Comparison of ENCODE assay signal across 17 cellular contexts in genomic region chr2:133531382-133531781, GRCh38. TPM values are rescaled to one million over a fixed set of nuclear protein-coding genes. Genes with fewer than 3 reads are reported as not detected.
DNase-seq lines count a peak whose midpoint lies in the region; ATAC-seq, FAIRE-seq and TF ChIP-seq lines count a peak whose summit lies in the region.
"Had no signal": no experiment of that assay in that cellular context is flagged by ENCODE, and none has a peak within 500 bp of the region (broad histone marks: within the 10 kb centered on the region; RNA-seq: fewer than 3 reads in every experiment).

No MANE protein-coding gene starts in this region.

- H3K27me3 ChIP-seq in GM12878 (replicated peaks in 1 of 2; ENCODE audit: control insufficient read depth in 2 of 2, insufficient read depth in 2 of 2, low read length in 1 of 2), result no peaks in the 10 kb centered on the region
- H3K27me3 ChIP-seq in mesenchymal stem cell (ENCODE audit: control insufficient read depth in 1 of 2, insufficient read depth in 1 of 2, low read length in 2 of 2), result no peaks in the 10 kb centered on the region
- H3K27me3 ChIP-seq: BLaER1 had no signal

- intact Hi-C loops in GM12878 (cut with micrococcal nuclease; ENCODE audit: unreplicated experiment), result no loop called here

- in situ Hi-C loops in GM12878 (cut with MboI), result no loop called here
- in situ Hi-C loops in ACHN (cut with HindIII; ENCODE audit: low pct_ligation_motif_present, low pct_unique_long_range_greater_than_20kb, low sequenced_read_pairs), result no loop called here

- CTCF ChIA-PET in GM12878 (lab: Yijun Ruan, JAX), result interaction anchor here (1.0 to 4.6 kb wide), 2 partner anchors 12 to 30 kb away, joined by 3 to 29 read pairs; no protein-coding TSS in a partner anchor

- H3K36me3 ChIP-seq in GM12878 (ENCODE audit: control insufficient read depth in 2 of 2, insufficient read depth in 2 of 2, low read length in 1 of 2) (no peaks in the 10 kb centered on the region), mesenchymal stem cell (ENCODE audit: control insufficient read depth in 1 of 2, insufficient read depth in 2 of 2, low read depth in 1 of 2, low read length in 2 of 2) (no peaks in the 10 kb centered on the region)
- H3K36me3 ChIP-seq: BLaER1 had no signal

- RAD21 ChIA-PET in GM12878 (lab: Charles Lee; ENCODE audit: unreplicated experiment), result interaction anchor here (1.0 kb wide), 1 partner anchor 32 kb away, joined by 3 read pairs; no protein-coding TSS in a partner anchor

- H3K9ac ChIP-seq in GM12878 (ENCODE audit: control insufficient read depth, insufficient read depth, low read length) (no peak overlapping the region), mesenchymal stem cell (ENCODE audit: low read length) (no peak overlapping the region)
- H3K9ac ChIP-seq: BLaER1 had no signal

- SMC1A ChIA-PET in GM12878 (lab: Charles Lee; ENCODE audit: uncharacterized antibody, unreplicated experiment), result interaction anchor here (0.9 to 3.6 kb wide), 4 partner anchors 9 to 33 kb away, joined by 3 to 12 read pairs (median 4); no protein-coding TSS in a partner anchor

- no peak for TF ChIP-seq POLR2A in GM12878 (IDR thresholded peaks at IDR 0.05; ENCODE audit: low read depth, low read length)

- WGBS in GM12878 (ENCODE audit: insufficient coverage, insufficient replicate concordance, low lambda C conversion rate, missing lambda C conversion rate), result 18% methylated on average over 2 of the region's 2 CpGs
- WGBS in mesenchymal stem cell, result 88% methylated on average over 2 of the region's 2 CpGs

- H2BK120ac ChIP-seq in mesenchymal stem cell (ENCODE audit: low read depth, low read length), result no peak overlapping the region

- H3K9me3 ChIP-seq in GM12878 (replicated peaks; ENCODE audit: control insufficient read depth, insufficient read depth, low read length) (no peaks in the 10 kb centered on the region), mesenchymal stem cell (ENCODE audit: control insufficient read depth, low read length) (no peaks in the 10 kb centered on the region)
- H3K9me3 ChIP-seq: BLaER1 had no signal

- no peak for DNase-seq in GM12878 (ENCODE audit: low read depth, low spot score)
- no peak for DNase-seq in mesenchymal stem cell
- no peak for DNase-seq in ACHN
- DNase-seq: CD4-positive, alpha-beta memory T cell; DMS153; DMS79; GDM1; HCEC 1CT; KG1 had no signal

- H2AFZ ChIP-seq in GM12878 (ENCODE audit: control insufficient read depth, low read depth, low read length) (no peak overlapping the region), mesenchymal stem cell (ENCODE audit: low read depth, low read length) (no peak overlapping the region)
- H2AFZ ChIP-seq: GM23338 had no signal

- no peak overlapping the region for H2BK12ac ChIP-seq in mesenchymal stem cell (ENCODE audit: low read length in 2 of 2)

- H4K8ac ChIP-seq in mesenchymal stem cell (ENCODE audit: low read length), result no peak overlapping the region

- no TSS peak for BruUV-seq in GM12878 (replicated peaks; lab: Mats Ljungman, UMichigan)

- peak; percentile 65 for ATAC-seq in GM18867 (IDR thresholded peaks at IDR 0.05; ENCODE audit: unreplicated experiment)
- ATAC-seq in HG03175 (IDR thresholded peaks at IDR 0.05; ENCODE audit: unreplicated experiment), result peak; percentile 69
- peak; percentile 60 for ATAC-seq in GM12878
- ATAC-seq in GM19452 (IDR thresholded peaks at IDR 0.05; ENCODE audit: unreplicated experiment), result no peak
- ATAC-seq in HG03442 (IDR thresholded peaks at IDR 0.05; ENCODE audit: unreplicated experiment), result no peak
- ATAC-seq: GM23338 had no signal

- no peak for FAIRE-seq in GM12878 (lab: Jason Lieb, UNC)
- FAIRE-seq: H54 had no signal

- no peaks in the 10 kb centered on the region for H3K79me2 ChIP-seq in GM12878 (ENCODE audit: control insufficient read depth, insufficient read depth, low read length)

- no peak for TF ChIP-seq EP300 in GM12878 (IDR thresholded peaks at IDR 0.05; ENCODE audit: borderline replicate concordance in 1 of 2, control insufficient read depth in 1 of 2, low read depth in 2 of 2, low read length in 2 of 2)

- no peak overlapping the region for H3K4me3 ChIP-seq in GM12878
- H3K4me3 ChIP-seq in mesenchymal stem cell (ENCODE audit: insufficient read depth in 1 of 2, low read depth in 1 of 2, low read length in 2 of 2), result no peak overlapping the region
- H3K4me3 ChIP-seq: BLaER1, GM23338 had no signal

- no peak overlapping the region for H3K4ac ChIP-seq in mesenchymal stem cell (ENCODE audit: low read depth in 1 of 2, low read length in 2 of 2)

- H4K91ac ChIP-seq in mesenchymal stem cell (ENCODE audit: low read length), result no peak overlapping the region

- H3K18ac ChIP-seq in mesenchymal stem cell (ENCODE audit: low read depth in 1 of 2, low read length in 2 of 2), result no peak overlapping the region

- no peak overlapping the region for H2BK15ac ChIP-seq in mesenchymal stem cell (ENCODE audit: low read depth, poor library complexity, severe bottlenecking)

- no peak for TF ChIP-seq CTCF in GM12878 (IDR thresholded peaks at IDR 0.05 in 2 of 3, conservative IDR thresholded peaks at IDR 0.05 in 1 of 3; ENCODE audit: control insufficient read depth in 2 of 3, extremely low read depth in 1 of 3, insufficient read depth in 1 of 3, low read depth in 3 of 3, low read length in 3 of 3)

- H3K79me1 ChIP-seq in mesenchymal stem cell (replicated peaks; ENCODE audit: low read length, poor library complexity, severe bottlenecking), result no peaks in the 10 kb centered on the region

- H3K23ac ChIP-seq in mesenchymal stem cell (ENCODE audit: low read length in 2 of 2), result no peak overlapping the region

- no peak overlapping the region for H3K14ac ChIP-seq in mesenchymal stem cell (ENCODE audit: low read length in 2 of 2)

- no peak overlapping the region for H2BK5ac ChIP-seq in mesenchymal stem cell (ENCODE audit: low read depth, low read length, poor library complexity, severe bottlenecking)

- POLR2A ChIA-PET in GM12878 (lab: Charles Lee), result no interaction called here

- no peaks in the 10 kb centered on the region for H4K20me1 ChIP-seq in GM12878 (ENCODE audit: control insufficient read depth, insufficient read depth)
- H4K20me1 ChIP-seq: BLaER1 had no signal

- TF ChIP-seq RAD21 in GM12878 (IDR thresholded peaks at IDR 0.05; ENCODE audit: insufficient read depth, low read depth, low read length), result no peak

- no peak overlapping the region for H3K4me2 ChIP-seq in GM12878 (ENCODE audit: control insufficient read depth, insufficient read depth)
- no peak overlapping the region for H3K4me2 ChIP-seq in mesenchymal stem cell (ENCODE audit: low read length, poor library complexity, severe bottlenecking)
- H3K4me2 ChIP-seq: BLaER1, GM23338 had no signal

- H3K4me1 ChIP-seq in GM12878 (ENCODE audit: control insufficient read depth, insufficient read depth, low read length), result no peaks in the 10 kb centered on the region
- no peaks in the 10 kb centered on the region for H3K4me1 ChIP-seq in mesenchymal stem cell (ENCODE audit: control insufficient read depth, insufficient read depth, low read depth, low read length)
- H3K4me1 ChIP-seq: BLaER1 had no signal

- no peak overlapping the region for H2AK5ac ChIP-seq in mesenchymal stem cell (ENCODE audit: low read length, severe bottlenecking)

- H3K27ac ChIP-seq in GM12878 (ENCODE audit: control insufficient read depth, insufficient read depth) (no peak overlapping the region), mesenchymal stem cell (ENCODE audit: low read length, poor library complexity, severe bottlenecking) (no peak overlapping the region)
- H3K27ac ChIP-seq: BLaER1 had no signal

TF ChIP-seq in GM12878, 131 proteins besides CTCF, POLR2A, EP300 and RAD21 (continues in another document):
- TF ChIP-seq CHD4 (IDR thresholded peaks at IDR 0.05), result no peak
- TF ChIP-seq PML (IDR thresholded peaks at IDR 0.05; ENCODE audit: low read length), result no peak
- no peak for TF ChIP-seq POLR2AphosphoS2 (IDR thresholded peaks at IDR 0.05; ENCODE audit: low read depth, low read length)
- no peak for TF ChIP-seq USF1 (IDR thresholded peaks at IDR 0.05; ENCODE audit: borderline replicate concordance, extremely low read length, insufficient read depth, low read depth, low read length)
- no peak for TF ChIP-seq NFYA (IDR thresholded peaks at IDR 0.05; ENCODE audit: borderline replicate concordance, low read depth, low read length)
- no peak for TF ChIP-seq SREBF1 (IDR thresholded peaks at IDR 0.05; ENCODE audit: low read length)
- no peak for TF ChIP-seq NFXL1 (IDR thresholded peaks at IDR 0.05; ENCODE audit: borderline replicate concordance)
- TF ChIP-seq ZNF622 (IDR thresholded peaks at IDR 0.05), result no peak

RNA-seq across cellular contexts. Expression of gene NCKAP5, which starts 36.9 kb away (rescaled TPM):
- total RNA-seq in GM12878 (2013; cell fraction: nucleolus; rRNA removed), result 0.29 and 0.39 TPM in 2 replicates
- 0.06 and 0.16 TPM in 2 replicates for total RNA-seq in GM12878 (2014; rRNA removed)
- total RNA-seq in GM12878 (2014; rRNA removed; fragmentation: Illumina TruSeq; extraction: Trizol), result 0.14 and 0.36 TPM in 2 replicates
- 0.35 and 0.44 TPM in 2 replicates for total RNA-seq in GM12878 (2021)
- polyA plus RNA-seq in GM12878 (2011; ENCODE audit: low read depth), result not detected
- 0.37 and 0.73 TPM in 2 replicates for polyA plus RNA-seq in GM12878 (2011; rRNA removed)
- polyA plus RNA-seq in GM12878 (2011; cell fraction: cytosol; rRNA removed), result 0.30 and 0.31 TPM in 2 replicates
- polyA plus RNA-seq in GM12878 (2011; cell fraction: nucleus; rRNA removed), result 0.41 and 0.46 TPM in 2 replicates
- polyA plus RNA-seq in GM12878 (2012), result 0.04 and 0.27 TPM in 2 replicates
- 0.15 and 0.17 TPM in 2 replicates for polyA plus RNA-seq in GM12878 (2014; fragmentation: Illumina TruSeq; extraction: Trizol)
- under 1 TPM; 0.06 to 0.09 TPM for polyA plus RNA-seq in GM12878 (2014; fragmentation: Nextera tagmentation; extraction: Ambion mirVana)
- 0.04 and 0.08 TPM in 2 replicates for polyA plus RNA-seq in GM12878 (2014; rRNA removed)
- polyA plus RNA-seq in GM12878 (2016; fragmentation: Nextera tagmentation; extraction: Ambion mirVana), result under 1 TPM; 0.17 to 0.25 TPM
- 0.66 and 2.0 TPM in 2 replicates for polyA minus RNA-seq in GM12878 (2011; rRNA and poly(A)+ RNA removed)
- 0.42 TPM in 1 of 2 replicates, not detected in the other for polyA minus RNA-seq in GM12878 (2011; cell fraction: cytosol; rRNA and poly(A)+ RNA removed)
- polyA minus RNA-seq in GM12878 (2011; cell fraction: nucleus; rRNA and poly(A)+ RNA removed), result 1.6 and 2.3 TPM in 2 replicates
- polyA plus RNA-seq in mesenchymal stem cell (2013, experiment 1 of 2), result 2.4 TPM
- polyA plus RNA-seq in mesenchymal stem cell (2013, experiment 2 of 2), result 2.5 TPM
- total RNA-seq: CD4-positive, alpha-beta memory T cell had no signal
- polyA plus RNA-seq: CD14-positive monocyte; CD4-positive, alpha-beta memory T cell had no signal

Comparison
In these comparisons a context has a peak if more than half of its experiments do, and no peak if none do; other contexts are left out.
1. ATAC-seq: peak in GM18867 (single experiment), HG03175 (single experiment) and GM12878 (single experiment); none in GM19452 (single experiment) and HG03442 (single experiment).